17 cellular contexts compared by ENCODE assay signal in the genomic region with DNA sequence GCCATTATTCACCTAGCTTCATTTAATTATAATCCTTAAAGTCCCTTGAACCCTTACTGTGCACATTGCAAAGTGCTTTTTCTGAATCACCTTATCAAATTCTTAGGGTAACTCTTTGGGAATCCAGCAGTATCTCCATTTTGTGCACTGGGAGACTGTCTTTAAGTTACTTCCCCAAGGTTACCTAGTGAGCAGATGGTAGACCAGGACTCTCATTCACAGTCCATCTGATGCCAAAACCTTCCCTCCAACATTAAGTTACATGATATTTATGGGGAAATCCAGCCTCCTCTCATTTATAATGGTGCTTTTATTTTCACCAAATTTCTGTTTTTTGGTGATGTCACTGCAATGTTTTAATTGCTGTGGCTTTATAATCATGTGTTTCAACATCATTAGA.
"Had no signal": no experiment of that assay in that cellular context is flagged by ENCODE, and none has a peak within 500 bp of the region (broad histone marks: within the 10 kb centered on the region; RNA-seq: fewer than 3 reads in every experiment).

No MANE protein-coding gene starts in this region.

- H3K27ac Mint-ChIP-seq: activated T-cell treated with anti-CD3 and anti-CD28 coated beads, Interleukin-2, amount 50 U/mL, for 72 hours; endodermal cell; nephron; stimulated activated naive CD8-positive, alpha-beta T cell treated with anti-CD3 and anti-CD28 coated beads, Interleukin-15, amount 100 ng/mL, for 72 hours had no signal

- H3K4me3 ChIP-seq: lung, smooth muscle cell had no signal

- H3K4me1 ChIP-seq: parathyroid adenoma had no signal

- DNase-seq: activated CD4-positive, alpha-beta T cell treated with anti-CD3 and anti-CD28 coated beads for 1 hour; activated effector memory CD4-positive, alpha-beta T cell treated with anti-CD3 and anti-CD28 coated beads, Interleukin-2, amount 50 U/mL, for 16 hours; activated naive CD4-positive, alpha-beta T cell treated with anti-CD3 and anti-CD28 coated beads, Interleukin-2, amount 50 U/mL, for 16 hours; activated T-cell treated with anti-CD3 and anti-CD28 coated beads, Interleukin-2, amount 50 U/mL, for 72 hours; endodermal cell; foreskin fibroblast; stimulated activated CD4-positive, alpha-beta T cell treated with anti-CD3 and anti-CD28 coated beads, Interleukin-4, amount 100 ng/mL, for 1 hour; stimulated activated naive CD8-positive, alpha-beta T cell treated with anti-CD3 and anti-CD28 coated beads, Interleukin-15, amount 100 ng/mL, for 72 hours; trophoblast cell had no signal

- H3K36me3 Mint-ChIP-seq: mesothelial cell of epicardium had no signal

- H3K27me3 Mint-ChIP-seq: stimulated activated naive CD8-positive, alpha-beta T cell treated with anti-CD3 and anti-CD28 coated beads, Interleukin-15, amount 100 ng/mL, for 72 hours had no signal

- H3K27ac ChIP-seq: parathyroid adenoma, VCaP had no signal

- H3K9me3 Mint-ChIP-seq: activated T-cell treated with anti-CD3 and anti-CD28 coated beads, Interleukin-2, amount 50 U/mL, for 72 hours; endodermal cell; mesothelial cell of epicardium; nephron; stimulated activated naive CD8-positive, alpha-beta T cell treated with anti-CD3 and anti-CD28 coated beads, Interleukin-15, amount 100 ng/mL, for 72 hours had no signal

- ATAC-seq: activated T-cell treated with anti-CD3 and anti-CD28 coated beads, Interleukin-2, amount 50 U/mL, for 72 hours; left lobe of liver; sciatic nerve; stimulated activated naive CD8-positive, alpha-beta T cell treated with anti-CD3 and anti-CD28 coated beads, Interleukin-15, amount 100 ng/mL, for 72 hours had no signal

- H3K4me3 Mint-ChIP-seq: activated T-cell treated with anti-CD3 and anti-CD28 coated beads, Interleukin-2, amount 50 U/mL, for 72 hours; endodermal cell; mesothelial cell of epicardium; nephron; stimulated activated naive CD8-positive, alpha-beta T cell treated with anti-CD3 and anti-CD28 coated beads, Interleukin-15, amount 100 ng/mL, for 72 hours had no signal

- H3K4me1 Mint-ChIP-seq: nephron; stimulated activated naive CD8-positive, alpha-beta T cell treated with anti-CD3 and anti-CD28 coated beads, Interleukin-15, amount 100 ng/mL, for 72 hours had no signal
